Comparison of ENCODE assay signal across 28 cellular contexts in the genomic region with DNA sequence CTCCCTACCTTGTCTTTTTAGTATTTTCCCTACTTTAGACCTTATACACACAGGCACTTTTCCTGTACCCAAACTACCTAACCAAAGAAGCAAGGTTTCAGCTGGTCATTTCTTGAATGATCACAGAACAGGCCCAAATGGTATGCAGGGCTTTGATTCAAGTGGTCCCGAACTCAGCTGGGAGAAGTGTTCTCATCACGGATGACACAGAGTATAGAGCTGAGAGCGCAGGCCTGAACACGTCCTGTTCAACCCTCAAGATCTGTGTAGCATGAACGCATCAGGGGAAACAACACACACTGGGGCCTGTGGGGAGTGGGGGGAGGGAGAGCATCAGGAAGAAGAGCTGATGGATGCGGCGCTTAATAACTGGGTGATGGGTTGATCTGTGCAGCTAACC.
"Had no signal": no experiment of that assay in that cellular context is flagged by ENCODE, and none has a peak within 500 bp of the region (broad histone marks: within the 10 kb centered on the region; RNA-seq: fewer than 3 reads in every experiment).

No MANE protein-coding gene starts in this region.

- H3K4me3 Mint-ChIP-seq: naive thymus-derived CD4-positive, alpha-beta T cell; nephron; neural progenitor cell had no signal

- H3K79me2 ChIP-seq: hepatocyte had no signal

- H3K27ac ChIP-seq: dorsolateral prefrontal cortex, epithelial cell of prostate, heart left ventricle, hepatocyte, left lung, neural progenitor cell, prostate gland, right atrium auricular region, thoracic aorta, tibial nerve, upper lobe of left lung had no signal

- H3K9ac ChIP-seq: neural progenitor cell had no signal

- H3K4me1 ChIP-seq: heart left ventricle, left lung, neural progenitor cell, prostate gland, right atrium auricular region had no signal

- H3K9me3 Mint-ChIP-seq: nephron, neural progenitor cell had no signal

- H2AFZ ChIP-seq: hepatocyte, neural progenitor cell had no signal

- ATAC-seq: esophagus mucosa; gastroesophageal sphincter; heart left ventricle; left cardiac atrium; left lung; naive thymus-derived CD4-positive, alpha-beta T cell; sciatic nerve had no signal

- DNase-seq: dorsolateral prefrontal cortex; effector CD4-positive, alpha-beta T cell; foreskin fibroblast; heart left ventricle; left cardiac atrium; left lung; mesendoderm; midbrain; naive thymus-derived CD4-positive, alpha-beta T cell; nucleus accumbens; stimulated activated CD4-positive, alpha-beta T cell treated with anti-CD3 and anti-CD28 coated beads, Interleukin-12 subunit alpha, Interleukin-12 subunit beta, amount 100 ng/mL, for 4 hours; stimulated activated CD4-positive, alpha-beta T cell treated with anti-CD3 and anti-CD28 coated beads, Interleukin-1b, Interleukin-23, amount 100 ng/mL, for 48 hours; stimulated activated CD4-positive, alpha-beta T cell treated with anti-CD3 and anti-CD28 coated beads, Interleukin-4, amount 100 ng/mL, for 1 hour; stimulated activated CD8-positive, alpha-beta memory T cell treated with anti-CD3 and anti-CD28 coated beads, Interleukin-4, amount 100 ng/mL, for 48 hours; stimulated activated naive CD4-positive, alpha-beta T cell; upper lobe of left lung had no signal

- H3K36me3 ChIP-seq: gastroesophageal sphincter, heart left ventricle, left lung, neural progenitor cell, prostate gland, right atrium auricular region, thoracic aorta, tibial nerve, upper lobe of left lung had no signal

- H3K36me3 Mint-ChIP-seq: naive thymus-derived CD4-positive, alpha-beta T cell; neural progenitor cell had no signal

- H3K27ac Mint-ChIP-seq: nephron, neural progenitor cell had no signal

- H3K27me3 Mint-ChIP-seq: naive thymus-derived CD4-positive, alpha-beta T cell had no signal

- H3K27me3 ChIP-seq: dorsolateral prefrontal cortex, gastroesophageal sphincter, heart left ventricle, hepatocyte, left lung, neural progenitor cell, right atrium auricular region, tibial nerve, upper lobe of left lung had no signal

- H3K9me3 ChIP-seq: gastroesophageal sphincter, heart left ventricle, left lung, prostate gland, right atrium auricular region, thoracic aorta, tibial nerve, upper lobe of left lung had no signal

- H3K4me1 Mint-ChIP-seq: naive thymus-derived CD4-positive, alpha-beta T cell; neural progenitor cell had no signal

- H3K4me3 ChIP-seq: dorsolateral prefrontal cortex, gastroesophageal sphincter, heart left ventricle, hepatocyte, left lung, neural progenitor cell, prostate gland, right atrium auricular region, smooth muscle cell, thoracic aorta, tibial nerve, upper lobe of left lung had no signal

- H3K4me2 ChIP-seq: hepatocyte, neural progenitor cell, smooth muscle cell had no signal
